1 cellular context compared by ENCODE assay signal in the genomic region with DNA sequence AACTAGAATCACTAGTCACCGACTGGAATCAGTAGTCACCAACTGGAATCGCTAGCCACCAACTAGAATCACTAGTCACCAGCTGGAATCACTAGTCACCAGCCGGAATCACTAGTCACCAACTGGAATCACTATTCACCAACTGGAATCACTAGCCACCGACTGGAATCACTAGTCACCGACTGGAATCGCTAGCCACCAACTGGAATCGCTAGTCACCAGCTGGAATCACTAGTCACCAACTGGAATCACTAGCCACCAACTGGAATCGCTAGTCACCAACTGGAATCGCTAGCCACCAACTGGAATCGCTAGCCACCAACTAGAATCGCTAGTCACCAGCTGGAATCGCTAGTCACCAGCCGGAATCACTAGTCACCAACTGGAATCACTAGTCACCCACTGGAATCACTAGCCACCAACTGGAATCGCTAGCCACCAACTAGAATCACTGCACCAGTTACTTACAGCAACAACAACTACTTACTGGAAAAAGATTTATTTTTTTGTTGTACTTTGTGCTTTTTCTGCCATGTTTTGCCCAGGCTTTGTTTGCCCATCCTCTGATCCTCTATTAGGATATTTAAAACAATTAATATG.
TF ChIP-seq lines count a peak whose summit lies in the region.

No MANE protein-coding gene starts in this region.

TF ChIP-seq in GM23338, 12 proteins besides CTCF, POLR2A, EP300 and RAD21 (continued from another document):
- no peak for TF ChIP-seq REST (IDR thresholded peaks at IDR 0.05; ENCODE audit: unreplicated experiment)
- no peak for TF ChIP-seq POLR2AphosphoS5 (IDR thresholded peaks at IDR 0.05; ENCODE audit: low read depth)
- no peak for TF ChIP-seq ZNF114 (CRISPR knock-in tag; IDR thresholded peaks at IDR 0.05)
- TF ChIP-seq EZH2 (IDR thresholded peaks at IDR 0.05; ENCODE audit: low read depth, unreplicated experiment) = no peak
- no peak for TF ChIP-seq EZH2phosphoT487 (IDR thresholded peaks at IDR 0.05; ENCODE audit: unreplicated experiment)
- no peak for TF ChIP-seq STAT1 (IDR thresholded peaks at IDR 0.05; ENCODE audit: unreplicated experiment)
- no peak for TF ChIP-seq ZNF462 (CRISPR knock-in tag; IDR thresholded peaks at IDR 0.05)
